Comparison of ENCODE assay signal across 8 cellular contexts in genomic region chr9:125521462-125522327, GRCh38.
A peak's percentile ranks its signal among the peaks of the same experiment; 100 is the strongest.
DNase-seq lines count a peak whose midpoint lies in the region; ATAC-seq and TF ChIP-seq lines count a peak whose summit lies in the region.

No MANE protein-coding gene starts in this region.

- H3K4me3 ChIP-seq in BJ (ENCODE audit: low read depth, low read length) = no peak overlapping the region
- peak overlapping the region; percentile 23 for H3K4me3 ChIP-seq in Jurkat, Clone E6-1 (ENCODE audit: low read length)
- H3K4me3 ChIP-seq in kidney epithelial cell (ENCODE audit: low read depth, low read length) = no peak overlapping the region

- POLR2A ChIA-PET in BJ (lab: Charles Lee) = no interaction called here

- H3K27me3 ChIP-seq in BJ (ENCODE audit: control insufficient read depth, insufficient read depth, low read length) (no peaks in the 10 kb centered on the region), kidney epithelial cell (ENCODE audit: control insufficient read depth, insufficient read depth, low read length) (no peaks in the 10 kb centered on the region)

- CTCF ChIA-PET in BJ (lab: Yijun Ruan, JAX) = interaction anchor here (0.6 to 1.4 kb wide), 3 partner anchors 12 to 183 kb away, joined by 3 read pairs; no protein-coding TSS in a partner anchor

- no peak overlapping the region for H3K27ac ChIP-seq in substantia nigra (ENCODE audit: low read depth, low read length, poor library complexity, severe bottlenecking)

- H3K36me3 ChIP-seq in BJ (ENCODE audit: control insufficient read depth, insufficient read depth, low read length) = 0 out of 2 replicates have a peak, but pooled peaks cover 2% of the 10 kb centered on the region
- no peaks in the 10 kb centered on the region for H3K36me3 ChIP-seq in kidney epithelial cell (ENCODE audit: control insufficient read depth, insufficient read depth, low read length)

- no peak for ATAC-seq in GM19397 (IDR thresholded peaks at IDR 0.05; ENCODE audit: unreplicated experiment)

- TF ChIP-seq CTCF in BJ (IDR thresholded peaks at IDR 0.05; ENCODE audit: insufficient read depth, low read depth, low read length) (no peak), kidney epithelial cell (IDR thresholded peaks at IDR 0.05; ENCODE audit: insufficient read depth, low read length, poor library complexity, severe bottlenecking) (no peak)

- peak; percentile 83 for DNase-seq in BJ (ENCODE audit: low read depth)
- peak; percentile 86 for DNase-seq in Jurkat, Clone E6-1 (ENCODE audit: low read depth, low spot score)
- DNase-seq in activated T-cell treated with anti-CD3 and anti-CD28 coated beads, Interleukin-2, amount 50 U/mL, for 48 hours = peak; percentile 48 to 56
- DNase-seq in kidney epithelial cell (ENCODE audit: low read depth) = peak; percentile 84
- no peak for DNase-seq in NCI-H1048 (lab: John Stamatoyannopoulos, UW)
- no peak for DNase-seq in NCI-H1092 (lab: John Stamatoyannopoulos, UW)
- no peak for DNase-seq in substantia nigra (lab: John Stamatoyannopoulos, UW)

Comparison
In these comparisons a context has a peak if more than half of its experiments do, and no peak if none do; other contexts are left out.
1. DNase-seq: peak in BJ (single experiment), Jurkat, Clone E6-1 (single experiment), activated T-cell treated with anti-CD3 and anti-CD28 coated beads, Interleukin-2, amount 50 U/mL, for 48 hours (2 of 2) and kidney epithelial cell (single experiment); none in NCI-H1048 (single experiment), NCI-H1092 (single experiment) and substantia nigra (0 of 49).